Comparison of ENCODE assay signal across 23 cellular contexts in the genomic region with DNA sequence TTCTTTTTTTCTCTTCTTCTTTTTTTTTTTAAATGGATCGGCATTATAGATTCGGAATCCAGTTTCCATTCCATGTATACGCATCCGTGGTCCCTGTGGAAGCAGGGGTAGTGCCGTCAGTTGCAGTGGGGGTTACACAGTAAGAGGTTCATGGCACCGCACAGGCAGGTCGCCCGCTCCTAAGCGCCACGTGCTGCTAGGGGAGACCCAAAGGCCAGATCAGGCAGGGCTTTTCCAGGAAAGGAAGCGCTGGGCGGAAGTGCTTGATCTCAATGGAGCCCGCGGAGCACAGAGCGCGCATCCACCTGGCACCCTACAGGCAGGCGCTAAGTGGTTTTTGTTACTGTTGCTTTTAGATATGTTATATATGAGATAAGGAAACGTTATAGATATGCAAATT.
"Had no signal": no experiment of that assay in that cellular context is flagged by ENCODE, and none has a peak within 500 bp of the region (broad histone marks: within the 10 kb centered on the region; RNA-seq: fewer than 3 reads in every experiment).

No MANE protein-coding gene starts in this region.

- DNase-seq: colonic mucosa; cortex of kidney; dermis blood vessel endothelial cell; dorsolateral prefrontal cortex; effector CD4-positive, alpha-beta T cell; effector CD8-positive, alpha-beta T cell; effector memory CD4-positive, alpha-beta T cell; effector memory CD8-positive, alpha-beta T cell; endodermal cell; erythroblast; esophagus squamous epithelium; foreskin fibroblast; foreskin keratinocyte; foreskin melanocyte; gastrocnemius medialis; glutamatergic neuron; head of caudate nucleus; heart left ventricle had no signal

- H3K4me3 ChIP-seq: colonic mucosa, coronary artery, dorsolateral prefrontal cortex, esophagus muscularis mucosa, esophagus squamous epithelium, gastrocnemius medialis, gastroesophageal sphincter, heart left ventricle had no signal

- H3K4me1 ChIP-seq: colonic mucosa, esophagus muscularis mucosa, esophagus squamous epithelium, foreskin keratinocyte, gastrocnemius medialis, gastroesophageal sphincter, heart left ventricle had no signal

- H3K27ac ChIP-seq: colonic mucosa, coronary artery, dorsolateral prefrontal cortex, epithelial cell of prostate, esophagus muscularis mucosa, esophagus squamous epithelium, foreskin keratinocyte, gastrocnemius medialis, gastroesophageal sphincter, heart left ventricle had no signal

- ATAC-seq: effector memory CD8-positive, alpha-beta T cell; esophagus mucosa; foreskin keratinocyte; gastrocnemius medialis; gastroesophageal sphincter; heart left ventricle had no signal

- H3K9me3 ChIP-seq: colonic mucosa, gastrocnemius medialis, gastroesophageal sphincter had no signal

- H3K36me3 ChIP-seq: colonic mucosa, esophagus muscularis mucosa, esophagus squamous epithelium, gastrocnemius medialis, gastroesophageal sphincter, heart left ventricle had no signal

- H3K27me3 ChIP-seq: colonic mucosa, dorsolateral prefrontal cortex, esophagus muscularis mucosa, esophagus squamous epithelium, foreskin keratinocyte, gastrocnemius medialis, gastroesophageal sphincter, heart left ventricle had no signal
